Comparison of ENCODE assay signal across 17 cellular contexts in genomic region chr13:41614671-41615519, GRCh38.
DNase-seq lines count a peak whose midpoint lies in the region; ATAC-seq, FAIRE-seq and TF ChIP-seq lines count a peak whose summit lies in the region.
"Had no signal": no experiment of that assay in that cellular context is flagged by ENCODE, and none has a peak within 500 bp of the region (broad histone marks: within the 10 kb centered on the region; RNA-seq: fewer than 3 reads in every experiment).

No MANE protein-coding gene starts in this region.

- no peaks in the 10 kb centered on the region for H3K4me1 Mint-ChIP-seq in activated CD8-positive, alpha-beta memory T cell treated with anti-CD3 and anti-CD28 coated beads, Interleukin-2, amount 10 ng/mL, durations not matched to agents 7 days and 5 days
- H3K4me1 Mint-ChIP-seq in activated naive CD8-positive, alpha-beta T cell treated with anti-CD3 and anti-CD28 coated beads, Interleukin-2, amount 50 U/mL, for 24 hours = no peaks in the 10 kb centered on the region
- H3K4me1 Mint-ChIP-seq: activated CD4-positive, alpha-beta T cell treated with anti-CD3 and anti-CD28 coated beads, Interleukin-2, amount 10 ng/mL, durations not matched to agents 7 days and 5 days; central memory CD8-positive, alpha-beta T cell; GM23338; T-helper 17 cell had no signal

- H2AFZ ChIP-seq in HepG2 (ENCODE audit: low read length) = no peak overlapping the region
- no peak overlapping the region for H2AFZ ChIP-seq in osteoblast (ENCODE audit: low read length)
- H2AFZ ChIP-seq: GM23338 had no signal

- DNase-seq in HepG2 (ENCODE audit: low spot score) = no peak
- DNase-seq in right lobe of liver = no peak
- DNase-seq in fibroblast of peridontal ligament (ENCODE audit: extremely low read depth) = peak; percentile 61
- peak; percentile 42 for DNase-seq in osteoblast (ENCODE audit: insufficient read length, low spot score, missing footprints)
- DNase-seq in activated CD8-positive, alpha-beta memory T cell treated with anti-CD3 and anti-CD28 coated beads, Interleukin-2, amount 10 ng/mL, durations not matched to agents 7 days and 5 days = no peak
- no peak for DNase-seq in activated naive CD8-positive, alpha-beta T cell treated with anti-CD3 and anti-CD28 coated beads, Interleukin-2, amount 50 U/mL, for 24 hours
- DNase-seq in AG08396 (ENCODE audit: low spot score) = no peak
- DNase-seq: activated CD4-positive, alpha-beta T cell treated with anti-CD3 and anti-CD28 coated beads, Interleukin-2, amount 10 ng/mL, durations not matched to agents 7 days and 5 days; left colon; NCI-H1417 treated with DMSO at 0.1 percent for 48 hours; T-helper 17 cell had no signal

- no peaks in the 10 kb centered on the region for H3K9me3 Mint-ChIP-seq in activated CD8-positive, alpha-beta memory T cell treated with anti-CD3 and anti-CD28 coated beads, Interleukin-2, amount 10 ng/mL, durations not matched to agents 7 days and 5 days (ENCODE audit: low read depth)
- peaks cover 8% of the 10 kb centered on the region for H3K9me3 Mint-ChIP-seq in activated naive CD8-positive, alpha-beta T cell treated with anti-CD3 and anti-CD28 coated beads, Interleukin-2, amount 50 U/mL, for 24 hours
- H3K9me3 Mint-ChIP-seq: central memory CD8-positive, alpha-beta T cell had no signal

- H3K9me3 ChIP-seq in HepG2 (ENCODE audit: low read length) (no peaks in the 10 kb centered on the region), right lobe of liver (no peaks in the 10 kb centered on the region), osteoblast (ENCODE audit: low read depth, low read length) (no peaks in the 10 kb centered on the region)
- H3K9me3 ChIP-seq: A549, suprapubic skin had no signal

- TF ChIP-seq POLR2A in HepG2 (IDR thresholded peaks at IDR 0.05; ENCODE audit: insufficient read depth in 1 of 2, low read depth in 2 of 2, low read length in 2 of 2) (no peak), right lobe of liver (IDR thresholded peaks at IDR 0.05) (no peak)

- ATAC-seq in HepG2 = no peak; the same call in 2 of the 3 replicates
- no peak for ATAC-seq in right lobe of liver
- no peak for ATAC-seq in activated CD8-positive, alpha-beta memory T cell treated with anti-CD3 and anti-CD28 coated beads, Interleukin-2, amount 10 ng/mL, durations not matched to agents 7 days and 5 days
- no peak for ATAC-seq in activated naive CD8-positive, alpha-beta T cell treated with anti-CD3 and anti-CD28 coated beads, Interleukin-2, amount 50 U/mL, for 24 hours
- no peak for ATAC-seq in HG02852 (IDR thresholded peaks at IDR 0.05; ENCODE audit: unreplicated experiment)
- ATAC-seq: A549, GM23338, left colon, T-helper 17 cell had no signal

- TF ChIP-seq EP300 in HepG2 (IDR thresholded peaks at IDR 0.05; ENCODE audit: low read depth in 2 of 2, low read length in 2 of 2) = no peak
- TF ChIP-seq EP300 in HepG2 (CRISPR knock-in tag; IDR thresholded peaks at IDR 0.05; ENCODE audit: borderline replicate concordance) = no peak

- no peak for TF ChIP-seq CTCF in HepG2 (CRISPR knock-in tag; IDR thresholded peaks at IDR 0.05)
- no peak for TF ChIP-seq CTCF in right lobe of liver (IDR thresholded peaks at IDR 0.05)
- no peak for TF ChIP-seq CTCF in osteoblast (IDR thresholded peaks at IDR 0.05; ENCODE audit: extremely low read depth, low read depth, low read length)

- no peak for FAIRE-seq in HepG2 (lab: Jason Lieb, UNC)
- FAIRE-seq: A549, frontal cortex had no signal

- in situ Hi-C loops in HepG2 (cut with HindIII; ENCODE audit: extremely low pct_ligation_motif_present, low pct_unique_long_range_greater_than_20kb) = no loop called here

- H4K20me1 ChIP-seq in HepG2 (ENCODE audit: insufficient read depth, low read length) = no peaks in the 10 kb centered on the region
- H4K20me1 ChIP-seq in osteoblast (ENCODE audit: insufficient read depth, low read length) = no peaks in the 10 kb centered on the region

- H3K79me2 ChIP-seq in HepG2 (ENCODE audit: insufficient read depth, low read length) (no peaks in the 10 kb centered on the region), osteoblast (ENCODE audit: insufficient read depth, low read length) (no peaks in the 10 kb centered on the region)

- intact Hi-C loops in HepG2 (cut with micrococcal nuclease; ENCODE audit: unreplicated experiment) = loop anchor here (1.0 kb wide), 1 partner anchor 33 kb away; no protein-coding TSS in a partner anchor
- intact Hi-C loops in right lobe of liver (cut with DNase I) = no loop called here

- H3K36me3 ChIP-seq in HepG2 (replicated peaks in 1 of 2; ENCODE audit: control insufficient read depth in 1 of 2, insufficient read depth in 2 of 2, low read length in 2 of 2) (peaks cover 0 to 8% of the 10 kb centered on the region in 2 experiments; a peak in 4 of 5 replicates), right lobe of liver (peaks cover 0 to 26% (median 6%) of the 10 kb centered on the region in 4 donors), osteoblast (ENCODE audit: insufficient read depth, low read length) (peaks cover 5% of the 10 kb centered on the region)

- no peak for TF ChIP-seq RAD21 in HepG2 (CRISPR knock-in tag; IDR thresholded peaks at IDR 0.05)

- H3K36me3 Mint-ChIP-seq in activated CD8-positive, alpha-beta memory T cell treated with anti-CD3 and anti-CD28 coated beads, Interleukin-2, amount 10 ng/mL, durations not matched to agents 7 days and 5 days = peaks cover 3% of the 10 kb centered on the region
- H3K36me3 Mint-ChIP-seq in activated naive CD8-positive, alpha-beta T cell treated with anti-CD3 and anti-CD28 coated beads, Interleukin-2, amount 50 U/mL, for 24 hours (ENCODE audit: low read depth) = peaks cover 35% of the 10 kb centered on the region

- POLR2A ChIA-PET in HepG2 (lab: Yijun Ruan, JAX) = interaction anchor here (1.1 to 2.2 kb wide), 9 partner anchors 8 to 37 kb away, joined by 3 to 46 read pairs (median 5); no protein-coding TSS in a partner anchor

- WGBS in HepG2 (ENCODE audit: low lambda C conversion rate) = 100% methylated on average over 5 of the region's 7 CpGs
- 89% methylated on average over 6 of the region's 7 CpGs for WGBS in right lobe of liver (ENCODE audit: insufficient coverage, low coverage, low lambda C conversion rate, missing lambda C conversion rate)

- peak overlapping the region; percentile 56 for H3K9ac ChIP-seq in HepG2 (ENCODE audit: insufficient read depth, low read depth, low read length)

- H3K27me3 Mint-ChIP-seq in activated CD8-positive, alpha-beta memory T cell treated with anti-CD3 and anti-CD28 coated beads, Interleukin-2, amount 10 ng/mL, durations not matched to agents 7 days and 5 days = no peaks in the 10 kb centered on the region
- H3K27me3 Mint-ChIP-seq in activated naive CD8-positive, alpha-beta T cell treated with anti-CD3 and anti-CD28 coated beads, Interleukin-2, amount 50 U/mL, for 24 hours = no peaks in the 10 kb centered on the region
- H3K27me3 Mint-ChIP-seq: activated CD4-positive, alpha-beta T cell treated with anti-CD3 and anti-CD28 coated beads, Interleukin-2, amount 10 ng/mL, durations not matched to agents 7 days and 5 days; central memory CD8-positive, alpha-beta T cell; T-helper 17 cell had no signal

- H3K4me3 Mint-ChIP-seq in activated CD8-positive, alpha-beta memory T cell treated with anti-CD3 and anti-CD28 coated beads, Interleukin-2, amount 10 ng/mL, durations not matched to agents 7 days and 5 days = no peak overlapping the region
- H3K4me3 Mint-ChIP-seq in activated naive CD8-positive, alpha-beta T cell treated with anti-CD3 and anti-CD28 coated beads, Interleukin-2, amount 50 U/mL, for 24 hours = no peak overlapping the region
- H3K4me3 Mint-ChIP-seq: activated CD4-positive, alpha-beta T cell treated with anti-CD3 and anti-CD28 coated beads, Interleukin-2, amount 10 ng/mL, durations not matched to agents 7 days and 5 days; central memory CD8-positive, alpha-beta T cell; GM23338; T-helper 17 cell had no signal

- peak overlapping the region; percentile 75 for H3K27ac ChIP-seq in HepG2 (ENCODE audit: extremely low read length, insufficient read depth, low read length)
- no peak overlapping the region for H3K27ac ChIP-seq in right lobe of liver
- peak overlapping the region; percentile 73 for H3K27ac ChIP-seq in osteoblast (ENCODE audit: low read depth, low read length)
- H3K27ac ChIP-seq: A549, suprapubic skin had no signal

- H3K4me3 ChIP-seq in HepG2 (replicated peaks in 1 of 3; ENCODE audit: insufficient read depth in 1 of 3, low read depth in 2 of 3, low read length in 3 of 3) (no peak overlapping the region), right lobe of liver (no peak overlapping the region), osteoblast (ENCODE audit: insufficient read depth, low read length) (no peak overlapping the region)
- H3K4me3 ChIP-seq: A549, GM23338, suprapubic skin had no signal

- peaks cover 42% of the 10 kb centered on the region for H3K4me1 ChIP-seq in HepG2 (ENCODE audit: insufficient read depth, low read length)
- no peaks in the 10 kb centered on the region for H3K4me1 ChIP-seq in right lobe of liver
- H3K4me1 ChIP-seq in osteoblast (ENCODE audit: insufficient read depth, low read length) = peaks cover 30% of the 10 kb centered on the region

- no peak overlapping the region for H3K4me2 ChIP-seq in HepG2 (ENCODE audit: low read depth, low read length)
- no peak overlapping the region for H3K4me2 ChIP-seq in osteoblast (ENCODE audit: insufficient read depth, low read length)
- H3K4me2 ChIP-seq: A549, GM23338 had no signal

- H3K27me3 ChIP-seq in HepG2 (ENCODE audit: control insufficient read depth in 1 of 2, insufficient read depth in 2 of 2, low read length in 2 of 2) = no peaks in the 10 kb centered on the region; a peak in 1 of 5 replicates
- H3K27me3 ChIP-seq in right lobe of liver = no peaks in the 10 kb centered on the region
- no peaks in the 10 kb centered on the region for H3K27me3 ChIP-seq in osteoblast (ENCODE audit: insufficient read depth, low read length)
- H3K27me3 ChIP-seq: suprapubic skin had no signal

- BruUV-seq in HepG2 (replicated peaks; lab: Mats Ljungman, UMichigan) = no TSS peak

- CTCF ChIA-PET in HepG2 (lab: Yijun Ruan, JAX; ENCODE audit: low intra/inter-chr PET ratio, low total read pairs) = no interaction called here
- CTCF ChIA-PET in activated CD8-positive, alpha-beta memory T cell treated with anti-CD3 and anti-CD28 coated beads, Interleukin-2, amount 10 ng/mL, durations not matched to agents 7 days and 5 days (lab: Charles Lee) = no interaction called here

- no peak overlapping the region for H3K27ac Mint-ChIP-seq in activated CD8-positive, alpha-beta memory T cell treated with anti-CD3 and anti-CD28 coated beads, Interleukin-2, amount 10 ng/mL, durations not matched to agents 7 days and 5 days
- H3K27ac Mint-ChIP-seq in activated naive CD8-positive, alpha-beta T cell treated with anti-CD3 and anti-CD28 coated beads, Interleukin-2, amount 50 U/mL, for 24 hours = no peak overlapping the region
- H3K27ac Mint-ChIP-seq: activated CD4-positive, alpha-beta T cell treated with anti-CD3 and anti-CD28 coated beads, Interleukin-2, amount 10 ng/mL, durations not matched to agents 7 days and 5 days; GM23338; T-helper 17 cell had no signal

TF ChIP-seq in HepG2, 621 proteins besides CTCF, POLR2A, EP300 and RAD21:
- TF ChIP-seq ZNF644 (CRISPR knock-in tag; IDR thresholded peaks at IDR 0.05; ENCODE audit: low read depth) = no peak
- TF ChIP-seq NFE2L2 (IDR thresholded peaks at IDR 0.05; ENCODE audit: low read length) = peak; percentile 65

Comparison
In these comparisons a context has a peak if more than half of its experiments do, and no peak if none do; other contexts are left out.
1. H3K27ac ChIP-seq: peak in HepG2 (single experiment) and osteoblast (single experiment); none in right lobe of liver (0 of 3).
2. DNase-seq: peak in fibroblast of peridontal ligament (single experiment) and osteoblast (single experiment); none in HepG2 (single experiment), right lobe of liver (0 of 3), activated CD8-positive, alpha-beta memory T cell treated with anti-CD3 and anti-CD28 coated beads, Interleukin-2, amount 10 ng/mL, durations not matched to agents 7 days and 5 days (single experiment), activated naive CD8-positive, alpha-beta T cell treated with anti-CD3 and anti-CD28 coated beads, Interleukin-2, amount 50 U/mL, for 24 hours (single experiment) and AG08396 (single experiment).